13 cellular contexts compared by ENCODE assay signal in genomic region chr9:78015242-78015641, GRCh38.
"Had no signal": no experiment of that assay in that cellular context is flagged by ENCODE, and none has a peak within 500 bp of the region (broad histone marks: within the 10 kb centered on the region; RNA-seq: fewer than 3 reads in every experiment).

No MANE protein-coding gene starts in this region.

- ATAC-seq: esophagus mucosa had no signal

- H3K9me3 ChIP-seq: tibial nerve had no signal

- H3K27ac ChIP-seq: neural progenitor cell, parathyroid adenoma, tibial nerve had no signal

- H3K9me3 Mint-ChIP-seq: activated B cell treated with CpG ODN at 0.5 μM for 24 hours had no signal

- DNase-seq: activated B cell treated with CpG ODN at 0.5 μM for 24 hours; activated CD4-positive, alpha-beta T cell treated with anti-CD3 and anti-CD28 coated beads, Interleukin-2, amount 50 U/mL, for 1 hour; activated naive CD4-positive, alpha-beta T cell treated with anti-CD3 and anti-CD28 coated beads, Interleukin-2, amount 50 U/mL, for 16 hours; activated T-cell treated with anti-CD3 and anti-CD28 coated beads for 4 hours; amniotic stem cell; hypothalamus; kidney glomerular epithelial cell; T-helper 9 cell had no signal

- H3K4me3 ChIP-seq: neural progenitor cell, tibial nerve had no signal

- H3K27me3 ChIP-seq: neural progenitor cell, tibial nerve had no signal

- H3K27me3 Mint-ChIP-seq: brain had no signal

- H2AFZ ChIP-seq: neural progenitor cell, parathyroid adenoma had no signal

- H3K9ac ChIP-seq: neural progenitor cell, parathyroid adenoma had no signal

- H3K4me3 Mint-ChIP-seq: activated B cell treated with CpG ODN at 0.5 μM for 24 hours, brain, neural progenitor cell had no signal

- H3K27ac Mint-ChIP-seq: activated B cell treated with CpG ODN at 0.5 μM for 24 hours, brain, neural progenitor cell had no signal

- H3K36me3 ChIP-seq: neural progenitor cell, tibial nerve had no signal

- H3K4me2 ChIP-seq: neural progenitor cell had no signal

- H3K4me1 ChIP-seq: neural progenitor cell had no signal
